ENCODE assay signal across 1 cellular context in the genomic region with DNA sequence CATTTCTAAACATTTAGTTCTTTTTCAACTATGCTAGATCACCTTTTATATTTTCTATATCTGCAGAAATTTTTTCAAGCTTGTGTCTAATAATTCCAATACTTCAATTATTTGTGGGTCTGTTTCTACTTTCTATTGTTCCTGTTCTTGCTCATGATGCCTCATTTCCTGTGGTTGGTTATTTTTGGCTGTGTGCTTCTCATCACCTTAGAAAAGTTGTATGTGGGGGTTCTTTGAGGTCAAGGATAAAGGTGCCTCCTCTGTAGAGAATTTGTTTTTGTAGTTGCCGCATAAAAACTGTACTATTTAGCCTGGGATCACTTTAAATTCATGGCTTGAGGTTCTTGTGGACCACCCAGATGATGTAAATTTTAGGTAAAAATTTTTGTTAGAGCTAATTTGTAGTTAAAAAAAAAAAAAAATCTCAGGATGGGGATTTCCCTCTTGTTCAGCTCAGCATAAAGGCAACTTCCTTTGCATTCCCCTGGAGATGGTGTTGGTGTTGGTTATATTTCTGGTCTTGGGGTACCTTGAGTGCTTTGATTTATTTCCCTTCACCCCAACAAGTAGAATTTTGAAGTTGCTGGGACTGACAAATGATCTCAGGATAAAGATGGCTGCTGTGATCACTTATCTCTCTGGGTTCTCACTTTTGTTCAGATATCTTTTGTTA.
TF ChIP-seq lines count a peak whose summit lies in the region.

No MANE protein-coding gene starts in this region.

TF ChIP-seq in GM12878, 131 proteins besides CTCF, POLR2A, EP300 and RAD21:
- TF ChIP-seq JUNB (IDR thresholded peaks at IDR 0.05) (peak; percentile 82), SMC3 (IDR thresholded peaks at IDR 0.05; ENCODE audit: borderline replicate concordance, low read length) (no peak), BCL3 (IDR thresholded peaks at IDR 0.05; ENCODE audit: borderline replicate concordance, insufficient read depth, low read depth, low read length, poor library complexity, severe bottlenecking) (peak; percentile 39), USF1 (IDR thresholded peaks at IDR 0.05; ENCODE audit: borderline replicate concordance, extremely low read length, insufficient read depth, low read depth, low read length) (no peak), IRF4 (IDR thresholded peaks at IDR 0.05; ENCODE audit: low read depth, low read length) (0 out of 2 replicates have a peak, but pooled peaks have one; percentile 33), MTA3 (IDR thresholded peaks at IDR 0.05; ENCODE audit: borderline replicate concordance, low read length) (peak; percentile 92; the same call in 1 of the 2 replicates), MAX (IDR thresholded peaks at IDR 0.05; ENCODE audit: low read depth, low read length) (no peak), NFIC (IDR thresholded peaks at IDR 0.05; ENCODE audit: low read depth, low read length) (peak; percentile 95), POU2F2 (IDR thresholded peaks at IDR 0.05; ENCODE audit: borderline replicate concordance, low read depth, low read length) (peak; percentile 28; the same call in 1 of the 3 replicates), FOXM1 (IDR thresholded peaks at IDR 0.05; ENCODE audit: low read depth, low read length) (peak; percentile 84), MEF2A (IDR thresholded peaks at IDR 0.05; ENCODE audit: insufficient read depth, low read depth, low read length) (peak; percentile 97), ZBED1 (IDR thresholded peaks at IDR 0.05; ENCODE audit: borderline replicate concordance) (peak; percentile 48; the same call in 1 of the 2 replicates), EED (IDR thresholded peaks at IDR 0.05; ENCODE audit: low read depth) (no peak), BCL11A (IDR thresholded peaks at IDR 0.05; ENCODE audit: low read depth, low read length) (peak; percentile 64), RUNX3 (IDR thresholded peaks at IDR 0.05; ENCODE audit: low read length) (peak; percentile 97), ATF2 (IDR thresholded peaks at IDR 0.05; ENCODE audit: low read length) (peak; percentile 92), CBX5 (IDR thresholded peaks at IDR 0.05; ENCODE audit: low read depth) (peak; percentile 73; the same call in 1 of the 2 replicates), HCFC1 (IDR thresholded peaks at IDR 0.05; ENCODE audit: low read length) (no peak), CEBPB (IDR thresholded peaks at IDR 0.05; ENCODE audit: borderline replicate concordance in 1 of 2, low read depth in 2 of 2, low read length in 2 of 2) (peak in 1 of 2 experiments; percentile 69; a peak in 1 of 4 replicates), MEF2B (IDR thresholded peaks at IDR 0.05; ENCODE audit: partially characterized antibody, poor library complexity, severe bottlenecking) (peak; percentile 45), TBL1XR1 (IDR thresholded peaks at IDR 0.05; ENCODE audit: low read depth, low read length) (peak; percentile 73; the same call in 1 of the 2 replicates), PKNOX1 (IDR thresholded peaks at IDR 0.05) (no peak), TCF7 (IDR thresholded peaks at IDR 0.05; ENCODE audit: borderline replicate concordance) (0 out of 2 replicates have a peak, but pooled peaks have one; percentile 10), PML (IDR thresholded peaks at IDR 0.05; ENCODE audit: low read length) (0 out of 2 replicates have a peak, but pooled peaks have one; percentile 36), NR2C1 (IDR thresholded peaks at IDR 0.05) (no peak), PAX5 (IDR thresholded peaks at IDR 0.05; ENCODE audit: borderline replicate concordance, low read depth, low read length) (peak; percentile 54; the same call in 1 of the 2 replicates), IKZF2 (IDR thresholded peaks at IDR 0.05) (peak; percentile 34 to 37; a peak in 2 of 4 replicates), CREB1 (IDR thresholded peaks at IDR 0.05; ENCODE audit: low read depth) (0 out of 2 replicates have a peak, but pooled peaks have one; percentile 26), CREM (IDR thresholded peaks at IDR 0.05; ENCODE audit: low read depth) (peak; percentile 41; the same call in 1 of the 2 replicates), TAF1 (IDR thresholded peaks at IDR 0.05; ENCODE audit: borderline replicate concordance, low read depth, low read length) (no peak), GABPA (IDR thresholded peaks at IDR 0.05; ENCODE audit: low read depth) (peak; percentile 67)
- TF ChIP-seq, protein P1, sequence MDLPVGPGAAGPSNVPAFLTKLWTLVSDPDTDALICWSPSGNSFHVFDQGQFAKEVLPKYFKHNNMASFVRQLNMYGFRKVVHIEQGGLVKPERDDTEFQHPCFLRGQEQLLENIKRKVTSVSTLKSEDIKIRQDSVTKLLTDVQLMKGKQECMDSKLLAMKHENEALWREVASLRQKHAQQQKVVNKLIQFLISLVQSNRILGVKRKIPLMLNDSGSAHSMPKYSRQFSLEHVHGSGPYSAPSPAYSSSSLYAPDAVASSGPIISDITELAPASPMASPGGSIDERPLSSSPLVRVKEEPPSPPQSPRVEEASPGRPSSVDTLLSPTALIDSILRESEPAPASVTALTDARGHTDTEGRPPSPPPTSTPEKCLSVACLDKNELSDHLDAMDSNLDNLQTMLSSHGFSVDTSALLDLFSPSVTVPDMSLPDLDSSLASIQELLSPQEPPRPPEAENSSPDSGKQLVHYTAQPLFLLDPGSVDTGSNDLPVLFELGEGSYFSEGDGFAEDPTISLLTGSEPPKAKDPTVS (IDR thresholded peaks at IDR 0.05; ENCODE audit: low read depth, low read length): no peak
